1 cellular context compared by ENCODE assay signal in the genomic region with DNA sequence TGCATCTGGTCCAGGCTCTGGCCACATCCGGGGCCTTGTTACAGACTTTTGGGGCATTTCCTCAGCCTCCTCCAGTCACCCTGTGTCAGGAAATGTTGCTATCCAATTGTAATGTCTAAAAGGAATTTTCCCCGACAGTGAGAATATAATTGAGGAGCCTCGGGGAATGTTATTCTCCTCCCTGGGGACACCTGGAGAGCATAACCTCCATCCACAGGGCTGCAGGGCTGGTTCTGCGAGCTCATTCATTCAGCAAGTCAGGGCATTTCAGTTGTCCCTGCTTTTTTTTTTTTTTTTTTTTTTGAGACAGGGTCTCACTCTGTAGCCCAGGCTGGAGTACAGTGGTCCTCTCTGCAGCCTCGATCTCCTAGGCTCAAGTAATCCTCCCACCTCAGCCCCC.
TF ChIP-seq lines count a peak whose summit lies in the region.

No MANE protein-coding gene starts in this region.

TF ChIP-seq in H1, 55 proteins besides CTCF, POLR2A, EP300 and RAD21 (continued from another document):
- TF ChIP-seq, protein P1, sequence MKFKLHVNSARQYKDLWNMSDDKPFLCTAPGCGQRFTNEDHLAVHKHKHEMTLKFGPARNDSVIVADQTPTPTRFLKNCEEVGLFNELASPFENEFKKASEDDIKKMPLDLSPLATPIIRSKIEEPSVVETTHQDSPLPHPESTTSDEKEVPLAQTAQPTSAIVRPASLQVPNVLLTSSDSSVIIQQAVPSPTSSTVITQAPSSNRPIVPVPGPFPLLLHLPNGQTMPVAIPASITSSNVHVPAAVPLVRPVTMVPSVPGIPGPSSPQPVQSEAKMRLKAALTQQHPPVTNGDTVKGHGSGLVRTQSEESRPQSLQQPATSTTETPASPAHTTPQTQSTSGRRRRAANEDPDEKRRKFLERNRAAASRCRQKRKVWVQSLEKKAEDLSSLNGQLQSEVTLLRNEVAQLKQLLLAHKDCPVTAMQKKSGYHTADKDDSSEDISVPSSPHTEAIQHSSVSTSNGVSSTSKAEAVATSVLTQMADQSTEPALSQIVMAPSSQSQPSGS (IDR thresholded peaks at IDR 0.05; ENCODE audit: low read length) = no peak
- TF ChIP-seq SP4 (IDR thresholded peaks at IDR 0.05; ENCODE audit: low read length) = no peak
- TF ChIP-seq BRCA1 (IDR thresholded peaks at IDR 0.05; ENCODE audit: low read depth, low read length) = no peak
- TF ChIP-seq JUND (IDR thresholded peaks at IDR 0.05; ENCODE audit: low read length) = no peak
- TF ChIP-seq JUN (IDR thresholded peaks at IDR 0.05; ENCODE audit: low read depth, low read length) = no peak
- TF ChIP-seq TCF12 (IDR thresholded peaks at IDR 0.05; ENCODE audit: low read depth, low read length) = no peak
- no peak for TF ChIP-seq ASH2L (IDR thresholded peaks at IDR 0.05; ENCODE audit: low read length)
- TF ChIP-seq MAFK (IDR thresholded peaks at IDR 0.05; ENCODE audit: low read depth, low read length) = no peak
- no peak for TF ChIP-seq TAF7 (optimal IDR thresholded peaks at IDR 0.05; ENCODE audit: borderline replicate concordance, low read depth, low read length)
TF ChIP-seq in H1: peak in this region for 0.
